ENCODE assay signal across 20 cellular contexts in genomic region chr5:88238732-88239131, GRCh38.
"Had no signal": no experiment of that assay in that cellular context is flagged by ENCODE, and none has a peak within 500 bp of the region (broad histone marks: within the 10 kb centered on the region; RNA-seq: fewer than 3 reads in every experiment).

No MANE protein-coding gene starts in this region.

- H3K27me3 ChIP-seq: body of pancreas, cardiac muscle cell, hepatocyte, left lung, right atrium auricular region, upper lobe of right lung had no signal

- H3K4me1 ChIP-seq: body of pancreas, left lung, prostate gland, right atrium auricular region, upper lobe of right lung had no signal

- ATAC-seq: body of pancreas; left lung; naive thymus-derived CD4-positive, alpha-beta T cell; stimulated activated naive CD8-positive, alpha-beta T cell treated with anti-CD3 and anti-CD28 coated beads, Interleukin-15, Interleukin-2, amounts not matched to agents 100 U/mL and 50 U/mL, for 24 hours; upper lobe of right lung had no signal

- H3K36me3 ChIP-seq: cardiac muscle cell, prostate gland had no signal

- H3K27ac ChIP-seq: body of pancreas, cardiac muscle cell, hepatocyte, left lung, prostate gland, right atrium auricular region, upper lobe of right lung had no signal

- H3K9me3 Mint-ChIP-seq: activated naive CD4-positive, alpha-beta T cell treated with anti-CD3 and anti-CD28 coated beads, Interleukin-2, amount 50 U/mL, for 24 hours; immature natural killer cell; naive thymus-derived CD4-positive, alpha-beta T cell had no signal

- H3K4me3 ChIP-seq: body of pancreas, cardiac muscle cell, hepatocyte, left lung, lung, prostate gland, right atrium auricular region, upper lobe of right lung had no signal

- H3K9me3 ChIP-seq: body of pancreas, left lung, prostate gland, right atrium auricular region, upper lobe of right lung had no signal

- H2AFZ ChIP-seq: hepatocyte had no signal

- H3K27ac Mint-ChIP-seq: activated naive CD4-positive, alpha-beta T cell treated with anti-CD3 and anti-CD28 coated beads, Interleukin-2, amount 50 U/mL, for 24 hours; immature natural killer cell; naive thymus-derived CD4-positive, alpha-beta T cell had no signal

- DNase-seq: activated CD4-positive, alpha-beta T cell treated with anti-CD3 and anti-CD28 coated beads for 1 hour; activated gamma-delta T cell treated with Interleukin-2 at 50 U/mL for 16 hours; activated T-cell treated with anti-CD3 and anti-CD28 coated beads, Interleukin-2, amount 50 U/mL, for 1 hour; anterior cingulate cortex; body of pancreas; erythroblast; foreskin fibroblast; immature natural killer cell; left lung; naive thymus-derived CD4-positive, alpha-beta T cell; stimulated activated CD4-positive, alpha-beta T cell treated with anti-CD3 and anti-CD28 coated beads, Interleukin-4, amount 100 ng/mL, for 4 hours; stimulated activated naive CD8-positive, alpha-beta T cell treated with anti-CD3 and anti-CD28 coated beads, Interleukin-15, Interleukin-2, amounts not matched to agents 100 U/mL and 50 U/mL, for 24 hours; upper lobe of right lung had no signal

- H3K4me2 ChIP-seq: hepatocyte had no signal

- FAIRE-seq: TTC549 had no signal

- H3K27me3 Mint-ChIP-seq: activated naive CD4-positive, alpha-beta T cell treated with anti-CD3 and anti-CD28 coated beads, Interleukin-2, amount 50 U/mL, for 24 hours; naive thymus-derived CD4-positive, alpha-beta T cell had no signal

- H3K4me3 Mint-ChIP-seq: activated naive CD4-positive, alpha-beta T cell treated with anti-CD3 and anti-CD28 coated beads, Interleukin-2, amount 50 U/mL, for 24 hours; immature natural killer cell; naive thymus-derived CD4-positive, alpha-beta T cell had no signal
